ENCODE assay signal across 1 cellular context in the genomic region with DNA sequence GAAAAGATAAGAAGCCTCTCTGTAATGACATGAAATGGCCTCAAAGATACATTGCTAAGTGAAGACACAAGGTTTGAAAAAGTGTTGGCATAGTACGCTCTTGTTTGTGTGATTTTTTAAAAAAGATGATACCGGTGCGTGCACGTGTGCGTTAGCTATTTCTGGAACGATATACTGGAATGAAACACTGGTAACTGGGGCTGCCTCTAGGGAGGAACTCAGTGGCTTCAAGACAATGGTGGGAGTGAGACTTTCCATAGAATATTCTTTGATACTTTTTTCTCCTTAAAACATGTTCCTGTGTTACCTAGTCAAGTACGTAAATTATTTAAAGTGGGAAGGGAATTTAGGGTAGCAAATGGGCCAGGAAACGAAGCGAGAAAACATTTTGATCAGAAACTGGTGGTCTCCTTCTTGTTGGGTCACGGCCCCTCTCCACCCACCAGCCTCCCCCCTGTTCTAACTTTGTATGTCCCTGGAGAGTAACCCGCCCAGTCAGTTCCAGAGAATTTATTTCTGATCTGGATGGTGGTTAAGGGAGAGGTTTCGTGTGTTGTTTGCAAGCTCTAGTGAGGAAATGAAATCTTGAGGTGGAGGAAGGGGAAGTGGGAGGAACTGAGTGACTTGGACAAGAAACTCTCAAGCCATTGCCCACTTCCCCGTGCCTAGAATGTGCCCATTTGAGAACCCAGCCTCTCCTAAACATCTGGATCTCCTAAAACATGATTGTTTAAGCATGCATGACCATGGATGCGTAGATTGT.
TF ChIP-seq lines count a peak whose summit lies in the region.

No MANE protein-coding gene starts in this region.

TF ChIP-seq in WTC11, 78 proteins besides CTCF, POLR2A, EP300 and RAD21 (continued from another document):
- TF ChIP-seq SMAD3 (CRISPR knock-in tag; IDR thresholded peaks at IDR 0.05; ENCODE audit: borderline replicate concordance) = no peak
- TF ChIP-seq, protein P1, sequence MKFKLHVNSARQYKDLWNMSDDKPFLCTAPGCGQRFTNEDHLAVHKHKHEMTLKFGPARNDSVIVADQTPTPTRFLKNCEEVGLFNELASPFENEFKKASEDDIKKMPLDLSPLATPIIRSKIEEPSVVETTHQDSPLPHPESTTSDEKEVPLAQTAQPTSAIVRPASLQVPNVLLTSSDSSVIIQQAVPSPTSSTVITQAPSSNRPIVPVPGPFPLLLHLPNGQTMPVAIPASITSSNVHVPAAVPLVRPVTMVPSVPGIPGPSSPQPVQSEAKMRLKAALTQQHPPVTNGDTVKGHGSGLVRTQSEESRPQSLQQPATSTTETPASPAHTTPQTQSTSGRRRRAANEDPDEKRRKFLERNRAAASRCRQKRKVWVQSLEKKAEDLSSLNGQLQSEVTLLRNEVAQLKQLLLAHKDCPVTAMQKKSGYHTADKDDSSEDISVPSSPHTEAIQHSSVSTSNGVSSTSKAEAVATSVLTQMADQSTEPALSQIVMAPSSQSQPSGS (CRISPR knock-in tag; IDR thresholded peaks at IDR 0.05; ENCODE audit: borderline replicate concordance, low read depth) = no peak
- TF ChIP-seq, protein P2, sequence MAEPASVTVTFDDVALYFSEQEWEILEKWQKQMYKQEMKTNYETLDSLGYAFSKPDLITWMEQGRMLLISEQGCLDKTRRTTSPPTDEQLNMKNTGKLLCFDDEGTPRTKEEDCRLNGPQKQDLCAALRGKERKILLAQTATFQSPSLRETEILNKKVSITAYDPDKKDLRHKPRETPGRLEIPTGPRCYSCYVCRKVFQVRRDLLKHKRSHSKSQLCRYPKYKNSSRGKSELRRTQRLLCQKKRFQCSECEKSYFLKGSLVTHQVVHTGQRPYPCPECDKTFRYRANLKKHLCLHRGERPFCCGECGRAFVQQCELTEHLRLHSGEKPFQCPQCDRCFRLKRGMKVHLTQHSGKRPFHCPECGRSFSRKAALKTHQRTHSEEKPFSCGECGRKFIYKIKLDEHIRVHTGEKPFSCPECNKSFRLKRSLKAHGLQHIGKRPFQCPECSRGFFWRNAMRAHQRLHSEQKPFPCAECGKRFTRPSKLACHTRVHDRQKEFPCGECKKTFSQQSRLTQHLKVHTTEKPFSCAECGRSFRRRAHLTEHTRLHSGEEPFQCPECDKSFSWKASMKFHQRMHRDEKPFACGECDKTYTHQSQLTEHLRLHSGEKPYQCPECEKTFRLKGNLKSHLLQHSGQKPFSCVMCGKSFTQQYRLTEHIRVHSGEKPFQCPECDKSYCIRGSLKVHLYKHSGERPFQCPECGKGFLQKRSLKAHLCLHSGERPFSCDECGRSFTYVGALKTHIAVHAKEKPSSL (CRISPR knock-in tag; conservative IDR thresholded peaks at IDR 0.05) = no peak
- TF ChIP-seq ZNF219 (CRISPR knock-in tag; IDR thresholded peaks at IDR 0.05; ENCODE audit: borderline replicate concordance) = no peak
- TF ChIP-seq, protein P3, sequence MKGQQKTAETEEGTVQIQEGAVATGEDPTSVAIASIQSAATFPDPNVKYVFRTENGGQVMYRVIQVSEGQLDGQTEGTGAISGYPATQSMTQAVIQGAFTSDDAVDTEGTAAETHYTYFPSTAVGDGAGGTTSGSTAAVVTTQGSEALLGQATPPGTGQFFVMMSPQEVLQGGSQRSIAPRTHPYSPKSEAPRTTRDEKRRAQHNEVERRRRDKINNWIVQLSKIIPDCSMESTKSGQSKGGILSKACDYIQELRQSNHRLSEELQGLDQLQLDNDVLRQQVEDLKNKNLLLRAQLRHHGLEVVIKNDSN (CRISPR knock-in tag; IDR thresholded peaks at IDR 0.05) = no peak
- no peak for TF ChIP-seq MYBL2 (CRISPR knock-in tag; IDR thresholded peaks at IDR 0.05)
- no peak for TF ChIP-seq NR1H2 (CRISPR knock-in tag; IDR thresholded peaks at IDR 0.05)
